24 cellular contexts compared by ENCODE assay signal in the genomic region with DNA sequence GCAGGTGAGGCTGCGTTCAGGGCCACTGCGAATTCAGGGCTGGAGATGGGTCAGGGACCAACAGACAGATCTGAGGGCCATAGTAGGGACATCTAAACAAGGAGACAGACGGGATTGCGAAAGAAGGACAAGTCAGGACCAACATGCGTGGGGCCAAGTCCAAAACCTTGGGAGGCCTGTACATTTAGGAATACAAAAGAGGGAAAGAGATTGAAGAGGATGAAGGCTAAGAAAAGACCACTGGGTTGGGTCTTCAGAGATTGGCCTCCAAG.
DNase-seq lines count a peak whose midpoint lies in the region; ATAC-seq and TF ChIP-seq lines count a peak whose summit lies in the region.
"Had no signal": no experiment of that assay in that cellular context is flagged by ENCODE, and none has a peak within 500 bp of the region (broad histone marks: within the 10 kb centered on the region; RNA-seq: fewer than 3 reads in every experiment).

No MANE protein-coding gene starts in this region.

- no peaks in the 10 kb centered on the region for H3K4me1 Mint-ChIP-seq in activated CD4-positive, alpha-beta T cell treated with anti-CD3 and anti-CD28 coated beads, Interleukin-2, amount 10 ng/mL, durations not matched to agents 24 days and 14 days
- H3K4me1 Mint-ChIP-seq in activated CD4-positive, alpha-beta T cell treated with anti-CD3 and anti-CD28 coated beads for 36 hours: no peaks in the 10 kb centered on the region
- H3K4me1 Mint-ChIP-seq in neural crest cell: peaks cover 6% of the 10 kb centered on the region
- H3K4me1 Mint-ChIP-seq: CD14-positive monocyte had no signal

- H3K9me3 Mint-ChIP-seq in activated CD4-positive, alpha-beta T cell treated with anti-CD3 and anti-CD28 coated beads, Interleukin-2, amount 10 ng/mL, durations not matched to agents 24 days and 14 days: no peaks in the 10 kb centered on the region
- H3K9me3 Mint-ChIP-seq in activated CD4-positive, alpha-beta T cell treated with anti-CD3 and anti-CD28 coated beads for 36 hours (ENCODE audit: low read depth): no peaks in the 10 kb centered on the region
- peaks cover 5% of the 10 kb centered on the region for H3K9me3 Mint-ChIP-seq in neural crest cell
- H3K9me3 Mint-ChIP-seq: CD8-positive, alpha-beta memory T cell; GM23338; HFFc6 had no signal

- CTCF ChIA-PET in activated CD4-positive, alpha-beta T cell treated with anti-CD3 and anti-CD28 coated beads for 36 hours (lab: Charles Lee): no interaction called here

- POLR2A ChIA-PET in activated CD4-positive, alpha-beta T cell treated with anti-CD3 and anti-CD28 coated beads for 36 hours (lab: Charles Lee): no interaction called here

- H3K36me3 Mint-ChIP-seq in activated CD4-positive, alpha-beta T cell treated with anti-CD3 and anti-CD28 coated beads, Interleukin-2, amount 10 ng/mL, durations not matched to agents 24 days and 14 days (ENCODE audit: low read depth): no peaks in the 10 kb centered on the region
- H3K36me3 Mint-ChIP-seq in activated CD4-positive, alpha-beta T cell treated with anti-CD3 and anti-CD28 coated beads for 36 hours (ENCODE audit: low read depth): no peaks in the 10 kb centered on the region
- H3K36me3 Mint-ChIP-seq in neural crest cell (ENCODE audit: low read depth): no peaks in the 10 kb centered on the region
- H3K36me3 Mint-ChIP-seq: CD14-positive monocyte had no signal

- no peak for ATAC-seq in activated CD4-positive, alpha-beta T cell treated with anti-CD3 and anti-CD28 coated beads for 36 hours
- peak; percentile 19; the same call in 2 of the 3 replicates for ATAC-seq in SK-N-SH treated with all-trans-retinoic acid at 6 μM for 48 hours
- no peak for ATAC-seq in HG03442 (IDR thresholded peaks at IDR 0.05; ENCODE audit: unreplicated experiment)
- no peak for ATAC-seq in HG02840 (IDR thresholded peaks at IDR 0.05; ENCODE audit: low FRiP score, unreplicated experiment)
- ATAC-seq: GM23338, K562 had no signal

- intact Hi-C loops in activated CD4-positive, alpha-beta T cell treated with anti-CD3 and anti-CD28 coated beads, Interleukin-2, amount 10 ng/mL, durations not matched to agents 24 days and 14 days (cut with micrococcal nuclease): no loop called here
- intact Hi-C loops in activated CD4-positive, alpha-beta T cell treated with anti-CD3 and anti-CD28 coated beads for 36 hours (cut with DNase I, micrococcal nuclease): loop anchor here in 1 of 2 experiments (5.0 kb wide), 1 partner anchor 651 kb away; no protein-coding TSS in a partner anchor

- H3K27me3 Mint-ChIP-seq in activated CD4-positive, alpha-beta T cell treated with anti-CD3 and anti-CD28 coated beads, Interleukin-2, amount 10 ng/mL, durations not matched to agents 24 days and 14 days: peaks cover 17% of the 10 kb centered on the region
- H3K27me3 Mint-ChIP-seq in activated CD4-positive, alpha-beta T cell treated with anti-CD3 and anti-CD28 coated beads for 36 hours: no peaks in the 10 kb centered on the region
- peaks cover 3% of the 10 kb centered on the region for H3K27me3 Mint-ChIP-seq in neural crest cell (ENCODE audit: low read depth)

- no peak for DNase-seq in activated CD4-positive, alpha-beta T cell treated with anti-CD3 and anti-CD28 coated beads, Interleukin-2, amount 10 ng/mL, durations not matched to agents 24 days and 14 days
- no peak for DNase-seq in activated CD4-positive, alpha-beta T cell treated with anti-CD3 and anti-CD28 coated beads for 36 hours
- DNase-seq in fibroblast of the aortic adventitia (ENCODE audit: low read depth) (peak; percentile 34), neural crest cell (ENCODE audit: low read depth, low spot score) (no peak), NCI-H1436 treated with DMSO at 0.1 percent for 48 hours (lab: John Stamatoyannopoulos, UW) (no peak)
- DNase-seq: BE2C; Calu3; CD8-positive, alpha-beta memory T cell; DMS79 treated with DMSO at 0.1 percent for 48 hours; HFFc6; MV-4-11; NCI-H1105; NCI-H146; NCI-H1930; NCI-H2107; NCI-H524; NCI-H774 had no signal

- no peak overlapping the region for H3K4me3 Mint-ChIP-seq in activated CD4-positive, alpha-beta T cell treated with anti-CD3 and anti-CD28 coated beads, Interleukin-2, amount 10 ng/mL, durations not matched to agents 24 days and 14 days
- no peak overlapping the region for H3K4me3 Mint-ChIP-seq in activated CD4-positive, alpha-beta T cell treated with anti-CD3 and anti-CD28 coated beads for 36 hours
- H3K4me3 Mint-ChIP-seq in neural crest cell: no peak overlapping the region
- H3K4me3 Mint-ChIP-seq: CD14-positive monocyte; CD8-positive, alpha-beta memory T cell; GM23338; HFFc6 had no signal

- H3K27ac Mint-ChIP-seq in activated CD4-positive, alpha-beta T cell treated with anti-CD3 and anti-CD28 coated beads, Interleukin-2, amount 10 ng/mL, durations not matched to agents 24 days and 14 days: peak overlapping the region; percentile 16
- no peak overlapping the region for H3K27ac Mint-ChIP-seq in activated CD4-positive, alpha-beta T cell treated with anti-CD3 and anti-CD28 coated beads for 36 hours
- peak overlapping the region; percentile 72 for H3K27ac Mint-ChIP-seq in neural crest cell (ENCODE audit: unreplicated experiment)
- H3K27ac Mint-ChIP-seq: CD14-positive monocyte; CD8-positive, alpha-beta memory T cell; GM23338; HFFc6 had no signal

- TF ChIP-seq CTCF in fibroblast of the aortic adventitia (IDR thresholded peaks at IDR 0.05; ENCODE audit: insufficient read depth, low read length) (no peak), neural crest cell (conservative IDR thresholded peaks at IDR 0.05) (no peak)

- H3K4me3 ChIP-seq in fibroblast of the aortic adventitia (ENCODE audit: low read depth, low read length): no peak overlapping the region
- H3K4me3 ChIP-seq: GM23338, HAP-1, K562 had no signal

TF ChIP-seq in SK-N-SH treated with all-trans-retinoic acid at 6 μM for 48 hours, 23 proteins besides CTCF, POLR2A, EP300 and RAD21:
- TF ChIP-seq PATZ1 (CRISPR knock-in tag; IDR thresholded peaks at IDR 0.05; ENCODE audit: borderline replicate concordance) (no peak), ZFP30 (CRISPR knock-in tag; IDR thresholded peaks at IDR 0.05) (no peak), SNAI2 (CRISPR knock-in tag; IDR thresholded peaks at IDR 0.05) (no peak), BACH2 (CRISPR knock-in tag; IDR thresholded peaks at IDR 0.05; ENCODE audit: borderline replicate concordance) (no peak), ISL1 (CRISPR knock-in tag; IDR thresholded peaks at IDR 0.05) (no peak)
- TF ChIP-seq, protein P1, sequence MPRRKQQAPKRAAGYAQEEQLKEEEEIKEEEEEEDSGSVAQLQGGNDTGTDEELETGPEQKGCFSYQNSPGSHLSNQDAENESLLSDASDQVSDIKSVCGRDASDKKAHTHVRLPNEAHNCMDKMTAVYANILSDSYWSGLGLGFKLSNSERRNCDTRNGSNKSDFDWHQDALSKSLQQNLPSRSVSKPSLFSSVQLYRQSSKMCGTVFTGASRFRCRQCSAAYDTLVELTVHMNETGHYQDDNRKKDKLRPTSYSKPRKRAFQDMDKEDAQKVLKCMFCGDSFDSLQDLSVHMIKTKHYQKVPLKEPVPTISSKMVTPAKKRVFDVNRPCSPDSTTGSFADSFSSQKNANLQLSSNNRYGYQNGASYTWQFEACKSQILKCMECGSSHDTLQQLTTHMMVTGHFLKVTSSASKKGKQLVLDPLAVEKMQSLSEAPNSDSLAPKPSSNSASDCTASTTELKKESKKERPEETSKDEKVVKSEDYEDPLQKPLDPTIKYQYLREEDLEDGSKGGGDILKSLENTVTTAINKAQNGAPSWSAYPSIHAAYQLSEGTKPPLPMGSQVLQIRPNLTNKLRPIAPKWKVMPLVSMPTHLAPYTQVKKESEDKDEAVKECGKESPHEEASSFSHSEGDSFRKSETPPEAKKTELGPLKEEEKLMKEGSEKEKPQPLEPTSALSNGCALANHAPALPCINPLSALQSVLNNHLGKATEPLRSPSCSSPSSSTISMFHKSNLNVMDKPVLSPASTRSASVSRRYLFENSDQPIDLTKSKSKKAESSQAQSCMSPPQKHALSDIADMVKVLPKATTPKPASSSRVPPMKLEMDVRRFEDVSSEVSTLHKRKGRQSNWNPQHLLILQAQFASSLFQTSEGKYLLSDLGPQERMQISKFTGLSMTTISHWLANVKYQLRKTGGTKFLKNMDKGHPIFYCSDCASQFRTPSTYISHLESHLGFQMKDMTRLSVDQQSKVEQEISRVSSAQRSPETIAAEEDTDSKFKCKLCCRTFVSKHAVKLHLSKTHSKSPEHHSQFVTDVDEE (CRISPR knock-in tag; IDR thresholded peaks at IDR 0.05): no peak
- TF ChIP-seq, protein P2, sequence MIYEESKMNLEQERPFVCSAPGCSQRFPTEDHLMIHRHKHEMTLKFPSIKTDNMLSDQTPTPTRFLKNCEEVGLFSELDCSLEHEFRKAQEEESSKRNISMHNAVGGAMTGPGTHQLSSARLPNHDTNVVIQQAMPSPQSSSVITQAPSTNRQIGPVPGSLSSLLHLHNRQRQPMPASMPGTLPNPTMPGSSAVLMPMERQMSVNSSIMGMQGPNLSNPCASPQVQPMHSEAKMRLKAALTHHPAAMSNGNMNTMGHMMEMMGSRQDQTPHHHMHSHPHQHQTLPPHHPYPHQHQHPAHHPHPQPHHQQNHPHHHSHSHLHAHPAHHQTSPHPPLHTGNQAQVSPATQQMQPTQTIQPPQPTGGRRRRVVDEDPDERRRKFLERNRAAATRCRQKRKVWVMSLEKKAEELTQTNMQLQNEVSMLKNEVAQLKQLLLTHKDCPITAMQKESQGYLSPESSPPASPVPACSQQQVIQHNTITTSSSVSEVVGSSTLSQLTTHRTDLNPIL (CRISPR knock-in tag; IDR thresholded peaks at IDR 0.05; ENCODE audit: low read depth): no peak
